Comparison of ENCODE assay signal across 18 cellular contexts in genomic region chr1:235853653-235854052, GRCh38.
"Had no signal": no experiment of that assay in that cellular context is flagged by ENCODE, and none has a peak within 500 bp of the region (broad histone marks: within the 10 kb centered on the region; RNA-seq: fewer than 3 reads in every experiment).

No MANE protein-coding gene starts in this region.

- DNase-seq: effector CD4-positive, alpha-beta T cell; heart left ventricle; hippocampal formation; left colon; left ventricle myocardium superior; mesenchymal stem cell; midbrain; posterior cingulate gyrus; stimulated activated CD4-positive, alpha-beta T cell treated with anti-CD3 and anti-CD28 coated beads, Interleukin-2, amount 100 ng/mL, for 24 hours; stimulated activated CD4-positive, alpha-beta T cell treated with anti-CD3 and anti-CD28 coated beads, Interleukin-4, amount 100 ng/mL, for 4 hours; stimulated activated naive CD4-positive, alpha-beta T cell; thyroid gland; uterus had no signal

- H3K9me3 ChIP-seq: heart left ventricle, suprapubic skin, thyroid gland, uterus had no signal

- ATAC-seq: esophagus mucosa, heart left ventricle, left colon, left ventricle myocardium superior, sciatic nerve had no signal

- H3K27me3 Mint-ChIP-seq: type B pancreatic cell had no signal

- H3K36me3 ChIP-seq: heart left ventricle, suprapubic skin, thyroid gland, uterus had no signal

- H3K27ac ChIP-seq: heart left ventricle, suprapubic skin, thyroid gland, uterus had no signal

- H3K4me3 ChIP-seq: heart left ventricle, lung, suprapubic skin, thyroid gland, uterus had no signal

- H3K36me3 Mint-ChIP-seq: type B pancreatic cell had no signal

- H3K4me3 Mint-ChIP-seq: type B pancreatic cell had no signal

- H3K27ac Mint-ChIP-seq: type B pancreatic cell had no signal

- H3K27me3 ChIP-seq: heart left ventricle, suprapubic skin, thyroid gland, uterus had no signal
